In the genomic region with DNA sequence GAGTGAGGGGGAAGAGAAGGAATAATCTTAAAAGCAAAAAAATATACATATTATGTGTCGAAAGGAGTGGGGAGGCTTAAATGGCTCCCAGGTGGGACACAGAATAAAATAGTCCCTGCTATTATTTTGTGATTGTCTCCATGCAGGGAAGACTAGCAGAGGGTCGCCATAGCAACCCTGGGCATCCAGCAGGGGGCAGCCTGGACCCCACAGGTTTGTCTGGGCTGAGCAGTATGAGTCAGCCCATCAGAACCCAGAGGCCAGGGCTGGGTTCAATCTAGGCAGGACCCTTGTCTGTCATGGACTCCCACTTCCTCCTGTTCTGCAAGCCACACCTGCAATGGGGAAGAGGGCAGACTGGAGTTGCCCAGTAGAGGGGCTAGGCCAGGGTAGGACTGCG, we compare ENCODE assay signal across 10 cellular contexts. TPM values are rescaled to one million over a fixed set of nuclear protein-coding genes. Genes with fewer than 3 reads are reported as not detected.
DNase-seq lines count a peak whose midpoint lies in the region; ATAC-seq and TF ChIP-seq lines count a peak whose summit lies in the region.
"Had no signal": no experiment of that assay in that cellular context is flagged by ENCODE, and none has a peak within 500 bp of the region (broad histone marks: within the 10 kb centered on the region; RNA-seq: fewer than 3 reads in every experiment).

No MANE protein-coding gene starts in this region.

- no peaks in the 10 kb centered on the region for H3K36me3 ChIP-seq in sigmoid colon

- ATAC-seq in HG03108 (IDR thresholded peaks at IDR 0.05; ENCODE audit: unreplicated experiment) (no peak), HG03045 (IDR thresholded peaks at IDR 0.05; ENCODE audit: unreplicated experiment) (no peak)
- ATAC-seq: natural killer cell had no signal

- DNase-seq in SK-MEL-5 (ENCODE audit: low read depth, low spot score): peak; percentile 51
- DNase-seq in iPS-NIHi11 (ENCODE audit: low spot score): peak; percentile 78
- DNase-seq in NCI-H510A treated with DMSO at 0.1 percent for 48 hours (lab: John Stamatoyannopoulos, UW): no peak
- DNase-seq in sigmoid colon: no peak
- DNase-seq: natural killer cell had no signal

- no peaks in the 10 kb centered on the region for H3K4me1 ChIP-seq in sigmoid colon

- H3K27me3 ChIP-seq in sigmoid colon: peaks cover 0 to 16% (median 0%) of the 10 kb centered on the region in 3 donors

- WGBS in sigmoid colon, 2 donors: 78 to 87% methylated on average over 3 of the region's 3 CpGs

- no peak overlapping the region for H3K4me3 ChIP-seq in sigmoid colon
- H3K4me3 ChIP-seq: SK-N-MC had no signal

- H3K9me3 ChIP-seq in sigmoid colon: peaks cover 0 to 7% (median 0%) of the 10 kb centered on the region in 4 donors

- TF ChIP-seq EP300 in sigmoid colon (IDR thresholded peaks at IDR 0.05): no peak

- H3K27ac ChIP-seq in C4-2B (no peak overlapping the region), sigmoid colon (no peak overlapping the region)
- H3K27ac ChIP-seq: SK-N-MC had no signal

- in situ Hi-C loops in SK-MEL-5 (cut with HindIII; ENCODE audit: low pct_unique_long_range_greater_than_20kb, low sequenced_read_pairs): no loop called here

- intact Hi-C loops in sigmoid colon (cut with DNase I): no loop called here

- TF ChIP-seq CTCF in C4-2B (conservative IDR thresholded peaks at IDR 0.05): peak; percentile 37
- TF ChIP-seq CTCF in GM12874 (IDR thresholded peaks at IDR 0.05; ENCODE audit: insufficient read depth, low read depth, low read length): peak; percentile 24; the same call in 1 of the 2 replicates
- TF ChIP-seq CTCF in sigmoid colon (IDR thresholded peaks at IDR 0.05): no peak

- no peak for TF ChIP-seq POLR2A in sigmoid colon (IDR thresholded peaks at IDR 0.05)

RNA-seq across cellular contexts. Expression of gene LINGO1, which starts 17.6 kb away (rescaled TPM):
- total RNA-seq in SK-MEL-5 (2014; rRNA removed; shearing (Covaris generic)): 0.90 and 2.1 TPM in 2 replicates
- polyA plus RNA-seq in SK-MEL-5 (2015; cell fraction: cytosol; rRNA removed): 12.0 and 28.5 TPM in 2 replicates
- 0.88 and 4.6 TPM in 2 replicates for polyA plus RNA-seq in SK-MEL-5 (2015; cell fraction: nucleus; rRNA removed)
- 1 to 10 TPM in 1 of 4 donors, under 1 TPM in 3; 0.16 to 3.9 (median 0.70) TPM for total RNA-seq in sigmoid colon
- 1 to 10 TPM in 1 of 3 donors, under 1 TPM in 2; under 0.01 to 1.7 (median 0.23) TPM for polyA plus RNA-seq in sigmoid colon
- total RNA-seq: natural killer cell had no signal

Comparison
In these comparisons a context has a peak if more than half of its experiments do, and no peak if none do; other contexts are left out.
1. CTCF ChIP-seq: peak in C4-2B (single experiment) and GM12874 (single experiment); none in sigmoid colon (0 of 4).
2. DNase-seq: peak in SK-MEL-5 (single experiment) and iPS-NIHi11 (single experiment); none in NCI-H510A treated with DMSO at 0.1 percent for 48 hours (single experiment) and sigmoid colon (single experiment).